In genomic region chr12:130955238-130955816, GRCh38 we compare ENCODE assay signal across 17 cellular contexts. TPM values are rescaled to one million over a fixed set of nuclear protein-coding genes. Genes with fewer than 3 reads are reported as not detected.
A peak's percentile ranks its signal among the peaks of the same experiment; 100 is the strongest.
DNase-seq lines count a peak whose midpoint lies in the region; ATAC-seq and TF ChIP-seq lines count a peak whose summit lies in the region.
"Had no signal": no experiment of that assay in that cellular context is flagged by ENCODE, and none has a peak within 500 bp of the region (broad histone marks: within the 10 kb centered on the region; RNA-seq: fewer than 3 reads in every experiment).

No MANE protein-coding gene starts in this region.

- intact Hi-C loops in lower lobe of right lung (cut with DNase I): no loop called here
- intact Hi-C loops in sigmoid colon (cut with DNase I): no loop called here

- TF ChIP-seq EP300 in sigmoid colon (IDR thresholded peaks at IDR 0.05): no peak

- ATAC-seq in lower lobe of right lung: peak; percentile 48 to 58
- no peak for ATAC-seq in GM18519 (IDR thresholded peaks at IDR 0.05; ENCODE audit: low FRiP score, unreplicated experiment)
- ATAC-seq: activated CD8-positive, alpha-beta T cell treated with anti-CD3 and anti-CD28 coated beads for 36 hours; activated naive CD8-positive, alpha-beta T cell treated with anti-CD3 and anti-CD28 coated beads, Interleukin-2, amount 50 U/mL, for 24 hours; HCT116; naive thymus-derived CD4-positive, alpha-beta T cell had no signal

- 61 to 78% methylated on average over 11 of the region's 11 CpGs for WGBS in esophagus, 2 donors
- 69 to 79% methylated on average over 11 of the region's 11 CpGs for WGBS in sigmoid colon, 2 donors

- no peak for TF ChIP-seq CTCF in BJ (IDR thresholded peaks at IDR 0.05; ENCODE audit: insufficient read depth, low read depth, low read length)
- no peak for TF ChIP-seq CTCF in lower lobe of right lung (IDR thresholded peaks at IDR 0.05)
- TF ChIP-seq CTCF in sigmoid colon (IDR thresholded peaks at IDR 0.05): no peak

- CTCF ChIA-PET in BJ (lab: Yijun Ruan, JAX): interaction anchor here (0.9 to 1.8 kb wide), 2 partner anchors 23 to 39 kb away, joined by 3 to 7 read pairs; no protein-coding TSS in a partner anchor

- H3K4me1 ChIP-seq in esophagus (ENCODE audit: control insufficient read depth in 2 of 2, insufficient read depth in 2 of 2, low read length in 1 of 2): no peaks in the 10 kb centered on the region
- peaks cover 24% of the 10 kb centered on the region for H3K4me1 ChIP-seq in lower lobe of right lung
- H3K4me1 ChIP-seq in sigmoid colon: peaks cover 0 to 54% (median 32%) of the 10 kb centered on the region in 4 donors

- POLR2A ChIA-PET in BJ (lab: Charles Lee): interaction anchor here (0.7 kb wide), 1 partner anchor 30 kb away, joined by 3 read pairs; no protein-coding TSS in a partner anchor

- peak overlapping the region; percentile 63 for H3K4me3 ChIP-seq in BJ (ENCODE audit: low read depth, low read length)
- peak overlapping the region; percentile 27 to 30 for H3K4me3 ChIP-seq in esophagus (ENCODE audit: low read depth in 1 of 2, low read length in 2 of 2)
- H3K4me3 ChIP-seq in lower lobe of right lung: peak overlapping the region; percentile 66
- peak overlapping the region; percentile 32 to 53 (median 44) for H3K4me3 ChIP-seq in sigmoid colon

- H3K9me3 ChIP-seq in esophagus (ENCODE audit: control insufficient read depth in 2 of 2, insufficient read depth in 1 of 2, low read depth in 1 of 2, low read length in 1 of 2) (no peaks in the 10 kb centered on the region), lower lobe of right lung (no peaks in the 10 kb centered on the region), sigmoid colon (no peaks in the 10 kb centered on the region)

- TF ChIP-seq POLR2A in sigmoid colon (IDR thresholded peaks at IDR 0.05): no peak

- no peaks in the 10 kb centered on the region; the same call in 1 of the 2 replicates for H3K36me3 ChIP-seq in BJ (ENCODE audit: control insufficient read depth, insufficient read depth, low read length)
- H3K36me3 ChIP-seq in esophagus (ENCODE audit: control insufficient read depth in 2 of 2, insufficient read depth in 2 of 2, low read length in 1 of 2): peaks cover 0 to 2% of the 10 kb centered on the region in 2 donors
- H3K36me3 ChIP-seq in lower lobe of right lung: peaks cover 5% of the 10 kb centered on the region
- H3K36me3 ChIP-seq in sigmoid colon: no peaks in the 10 kb centered on the region

- DNase-seq in BJ (ENCODE audit: low read depth) (no peak), lower lobe of right lung (no peak), sigmoid colon (no peak), SW480 (ENCODE audit: low spot score) (no peak), middle frontal gyrus (ENCODE audit: extremely low spot score, low spot score) (no peak), SK-N-DZ (ENCODE audit: low spot score) (no peak)
- DNase-seq: activated CD8-positive, alpha-beta T cell treated with anti-CD3 and anti-CD28 coated beads for 36 hours; activated naive CD8-positive, alpha-beta T cell treated with anti-CD3 and anti-CD28 coated beads, Interleukin-2, amount 50 U/mL, for 24 hours; Calu3; naive thymus-derived CD4-positive, alpha-beta T cell; NCI-H1694 treated with DMSO at 0.1 percent for 48 hours; NCI-H510A; stimulated activated CD4-positive, alpha-beta T cell treated with anti-CD3 and anti-CD28 coated beads, Interleukin-2, amount 100 ng/mL, for 24 hours had no signal

- H3K27ac ChIP-seq in esophagus (ENCODE audit: low read depth in 2 of 2, low read length in 1 of 2) (no peak overlapping the region), lower lobe of right lung (peak overlapping the region; percentile 86), sigmoid colon (peak overlapping the region; percentile 41 to 80 (median 70))

- no peaks in the 10 kb centered on the region for H3K27me3 ChIP-seq in BJ (ENCODE audit: control insufficient read depth, insufficient read depth, low read length)
- H3K27me3 ChIP-seq in esophagus (ENCODE audit: control insufficient read depth in 1 of 2, insufficient read depth in 2 of 2, low read length in 2 of 2): no peaks in the 10 kb centered on the region
- H3K27me3 ChIP-seq in lower lobe of right lung (ENCODE audit: low read depth): no peaks in the 10 kb centered on the region
- no peaks in the 10 kb centered on the region for H3K27me3 ChIP-seq in sigmoid colon

RNA-seq across cellular contexts. Expression of gene ADGRD1, which starts 1.6 kb away (rescaled TPM):
- polyA plus RNA-seq in BJ (2011; rRNA removed) (40.1 and 68.5 TPM in 2 replicates), esophagus (1 to 10 TPM; 2.1 to 2.9 TPM), sigmoid colon (1 to 10 TPM in 2 of 3 donors, under 1 TPM in 1; 0.46 to 3.8 (median 3.0) TPM)
- 27.9 and 29.3 TPM in 2 replicates for polyA minus RNA-seq in BJ (2011; rRNA and poly(A)+ RNA removed)
- total RNA-seq in lower lobe of right lung (108 TPM), sigmoid colon (10 to 100 TPM in 3 of 4 donors, 1 to 10 TPM in 1; 7.2 to 22.5 (median 14.2) TPM)
- 2.9 and 4.0 TPM in 2 replicates for polyA plus RNA-seq in SK-N-DZ (2014; cell fraction: cytosol; rRNA removed)
- polyA plus RNA-seq in SK-N-DZ (2014; cell fraction: nucleus; rRNA removed): 8.3 and 10.0 TPM in 2 replicates
- total RNA-seq: Calu3, glomerular endothelial cell had no signal
- polyA plus RNA-seq: naive thymus-derived CD4-positive, alpha-beta T cell had no signal

Comparison
In these comparisons a context has a peak if more than half of its experiments do, and no peak if none do; other contexts are left out.
1. H3K27ac ChIP-seq: peak in lower lobe of right lung (single experiment) and sigmoid colon (4 of 4); none in esophagus (0 of 2).
2. Peak in every context shown above with its lines, with median percentiles within 50 percentile points of each other: H3K4me3 ChIP-seq.